Comparison of ENCODE assay signal across 8 cellular contexts in the genomic region with DNA sequence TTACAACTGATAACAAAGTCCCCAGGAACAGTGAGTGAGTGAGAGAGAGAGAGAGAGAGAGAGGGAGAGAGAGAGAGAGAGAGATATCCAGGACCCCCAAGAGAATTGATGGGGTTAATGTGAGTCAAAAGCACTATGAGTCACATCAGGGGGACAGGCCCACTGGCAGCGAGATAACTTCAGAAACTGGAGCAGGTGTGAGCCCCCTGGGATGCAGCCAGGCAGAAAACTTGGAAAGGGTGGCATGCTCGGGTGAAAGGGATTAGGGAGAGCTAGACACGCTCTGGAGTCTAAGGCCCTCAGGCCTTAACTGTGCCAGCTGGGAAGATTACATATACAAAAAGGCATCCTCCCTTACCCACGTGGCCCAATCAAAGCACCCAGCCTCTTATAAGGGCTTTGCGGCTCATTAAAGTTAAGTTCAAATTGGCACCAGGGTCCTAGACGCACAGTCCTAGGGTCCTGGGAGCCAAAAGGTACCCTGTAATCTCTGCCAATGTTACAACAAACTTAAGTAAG. TPM values are rescaled to one million over a fixed set of nuclear protein-coding genes. Genes with fewer than 3 reads are reported as not detected.
DNase-seq lines count a peak whose midpoint lies in the region; ATAC-seq and TF ChIP-seq lines count a peak whose summit lies in the region.

No MANE protein-coding gene starts in this region.

- no peak for TF ChIP-seq POLR2A in prostate gland (IDR thresholded peaks at IDR 0.05)

- POLR2A ChIA-PET in AG04450 (lab: Yijun Ruan, JAX): interaction anchor here (1.2 to 2.5 kb wide), 4 partner anchors 39 to 283 kb away, joined by 3 to 20 read pairs (median 10); a partner anchor contains a TSS

- no peaks in the 10 kb centered on the region for H3K27me3 ChIP-seq in AG04450 (ENCODE audit: control insufficient read depth, insufficient read depth, low read length)
- no peaks in the 10 kb centered on the region for H3K27me3 ChIP-seq in adipocyte (replicated peaks; ENCODE audit: control insufficient read depth, insufficient read depth, low read length)
- H3K27me3 ChIP-seq in heart right ventricle: no peaks in the 10 kb centered on the region
- no peaks in the 10 kb centered on the region for H3K27me3 ChIP-seq in prostate gland (replicated peaks; ENCODE audit: insufficient read depth)

- H3K36me3 ChIP-seq in adipocyte (ENCODE audit: control insufficient read depth, insufficient read depth, low read length, severe bottlenecking) (no peaks in the 10 kb centered on the region), heart right ventricle (no peaks in the 10 kb centered on the region), prostate gland (no peaks in the 10 kb centered on the region)

- H3K4me1 ChIP-seq in adipocyte (ENCODE audit: control insufficient read depth, insufficient read depth, low read length): no peaks in the 10 kb centered on the region
- peaks cover 0 to 14% (median 9%) of the 10 kb centered on the region in 9 donors for H3K4me1 ChIP-seq in heart right ventricle
- H3K4me1 ChIP-seq in prostate gland (replicated peaks): no peaks in the 10 kb centered on the region

- intact Hi-C loops in heart right ventricle (cut with DNase I): loop anchor here in 2 of 10 donors (2.0 to 5.0 kb wide), 2 partner anchors 40 to 165 kb away; a partner anchor contains a TSS
- intact Hi-C loops in prostate gland (cut with DNase I): loop anchor here (5.0 kb wide), 1 partner anchor 40 kb away; a partner anchor contains a TSS

- peak; percentile 66 to 85 (median 80) for ATAC-seq in heart right ventricle

- peak overlapping the region; percentile 90 for H3K9ac ChIP-seq in adipocyte (ENCODE audit: low read length)

- H3K9me3 ChIP-seq in AG04450 (ENCODE audit: control insufficient read depth, insufficient read depth, low read length) (no peaks in the 10 kb centered on the region), adipocyte (ENCODE audit: control insufficient read depth, low read length) (no peaks in the 10 kb centered on the region), heart right ventricle (peaks cover 0 to 6% (median 0%) of the 10 kb centered on the region in 11 donors), prostate gland (no peaks in the 10 kb centered on the region)

- H3K4me3 ChIP-seq in AG04450 (ENCODE audit: low read depth, low read length) (peak overlapping the region; percentile 75), adipocyte (ENCODE audit: low read length) (peak overlapping the region; percentile 93), heart right ventricle (peak overlapping the region; percentile 55 to 94 (median 78)), prostate gland (peak overlapping the region; percentile 57 to 58)

- CTCF ChIA-PET in AG04450 (lab: Charles Lee): interaction anchor here (1.2 to 3.7 kb wide), 2 partner anchors 40 to 160 kb away, joined by 4 to 30 read pairs; a partner anchor contains a TSS

- DNase-seq in AG04450 (ENCODE audit: low read depth, low spot score) (no peak), GM13977 (ENCODE audit: low spot score) (peak; percentile 36), NCI-H460 (ENCODE audit: extremely low read depth, low read depth) (peak; percentile 33), adipocyte (ENCODE audit: low read depth) (peak; percentile 86), heart right ventricle (peak; percentile 9 to 34), prostate gland (ENCODE audit: low spot score) (peak; percentile 32), GM19240 (ENCODE audit: insufficient read length, low spot score) (no peak)
- no peak for DNase-seq in effector CD4-positive, alpha-beta T cell

- 0 to 1% methylated on average over 6 of the region's 6 CpGs for WGBS in heart right ventricle, 2 donors
- 2% methylated on average over 6 of the region's 6 CpGs for WGBS in prostate gland

- in situ Hi-C loops in GM13977 (cut with MboI; ENCODE audit: low pct_unique_long_range_greater_than_20kb, low sequenced_read_pairs, unreplicated experiment): no loop called here

- peak overlapping the region; percentile 87 for H3K27ac ChIP-seq in AG04450 (ENCODE audit: low read depth, low read length)
- H3K27ac ChIP-seq in heart right ventricle: peak overlapping the region; percentile 94 to 99 (median 96)
- H3K27ac ChIP-seq in prostate gland: peak overlapping the region; percentile 84 to 87

- TF ChIP-seq CTCF in AG04450 (IDR thresholded peaks at IDR 0.05; ENCODE audit: low read depth, low read length) (no peak), GM13977 (IDR thresholded peaks at IDR 0.05; ENCODE audit: extremely low read depth, insufficient read depth, missing control alignments) (no peak), heart right ventricle (IDR thresholded peaks at IDR 0.05) (no peak), prostate gland (IDR thresholded peaks at IDR 0.05) (no peak)

RNA-seq across cellular contexts. Expression of a gene that starts 0.8 kb away (rescaled TPM):
- 45.7 and 62.5 TPM in 2 replicates for polyA plus RNA-seq in AG04450 (2011; rRNA removed)
- 24.4 and 36.0 TPM in 2 replicates for polyA minus RNA-seq in AG04450 (2011; rRNA and poly(A)+ RNA removed)
- 107 and 119 TPM in 2 replicates for total RNA-seq in NCI-H460 (2014; rRNA removed; shearing (Covaris generic))
- 206 and 264 TPM in 2 replicates for polyA plus RNA-seq in NCI-H460 (2014; cell fraction: nucleus; rRNA removed)
- 10 to 100 TPM; 44.8 to 79.7 (median 64.6) TPM for total RNA-seq in heart right ventricle
- 10 to 100 TPM; 70.8 to 71.4 TPM for polyA plus RNA-seq in heart right ventricle
- 10 to 100 TPM; 19.6 to 31.5 TPM for total RNA-seq in prostate gland

RNA-seq across cellular contexts. Expression of a gene that starts 40.7 kb away (rescaled TPM):
- 151 and 202 TPM in 2 replicates for polyA plus RNA-seq in AG04450 (2011; rRNA removed)
- polyA minus RNA-seq in AG04450 (2011; rRNA and poly(A)+ RNA removed): 59.8 and 63.6 TPM in 2 replicates
- total RNA-seq in NCI-H460 (2014; rRNA removed; shearing (Covaris generic)): 434 and 469 TPM in 2 replicates
- polyA plus RNA-seq in NCI-H460 (2014; cell fraction: nucleus; rRNA removed): 1,026 and 1,076 TPM in 2 replicates
- total RNA-seq in heart right ventricle: 100 to 1,000 TPM in 5 of 10 donors, 10 to 100 TPM in 5; 73.5 to 273 (median 102) TPM
- 100 to 1,000 TPM; 508 to 884 TPM for polyA plus RNA-seq in heart right ventricle
- 100 to 1,000 TPM; 461 to 567 TPM for total RNA-seq in prostate gland

Comparison
In these comparisons a context has a peak if more than half of its experiments do, and no peak if none do; other contexts are left out.
1. DNase-seq: peak in GM13977 (single experiment), NCI-H460 (single experiment), adipocyte (single experiment), heart right ventricle (2 of 2) and prostate gland (single experiment); none in AG04450 (single experiment), effector CD4-positive, alpha-beta T cell (single experiment) and GM19240 (single experiment).
2. Peak in every context shown above with its lines, with median percentiles within 50 percentile points of each other: H3K27ac ChIP-seq and H3K4me3 ChIP-seq.